In genomic region chr12:62915130-62915529, GRCh38 we compare ENCODE assay signal across 21 cellular contexts. TPM values are rescaled to one million over a fixed set of nuclear protein-coding genes. Genes with fewer than 3 reads are reported as not detected.
DNase-seq lines count a peak whose midpoint lies in the region; ATAC-seq and TF ChIP-seq lines count a peak whose summit lies in the region.
"Had no signal": no experiment of that assay in that cellular context is flagged by ENCODE, and none has a peak within 500 bp of the region (broad histone marks: within the 10 kb centered on the region; RNA-seq: fewer than 3 reads in every experiment).

No MANE protein-coding gene starts in this region.

- intact Hi-C loops in Right ventricle myocardium superior (cut with DNase I) (no loop called here), left ventricle myocardium superior (cut with micrococcal nuclease) (no loop called here)

- no peak for TF ChIP-seq CTCF in right atrium auricular region (IDR thresholded peaks at IDR 0.05)

- no peak overlapping the region for H3K4me3 ChIP-seq in right atrium auricular region
- H3K4me3 ChIP-seq: A549; BLaER1 treated with 17β-estradiol and CSF1 and Interleukin-3, amounts not matched to agents 10 nM and 100 nM; GM12878; SJCRH30 had no signal

- no peaks in the 10 kb centered on the region for H3K36me3 ChIP-seq in right atrium auricular region
- H3K36me3 ChIP-seq: BLaER1 treated with 17β-estradiol and CSF1 and Interleukin-3, amounts not matched to agents 10 nM and 100 nM; SJCRH30 had no signal

- H3K27ac ChIP-seq in right atrium auricular region (no peak overlapping the region), substantia nigra (ENCODE audit: low read depth, low read length, poor library complexity, severe bottlenecking) (peak overlapping the region; percentile 49)
- H3K27ac ChIP-seq: A549, SJCRH30 had no signal

- DNase-seq in Right ventricle myocardium superior, result peak; percentile 55
- no peak for DNase-seq in right atrium auricular region (ENCODE audit: low spot score)
- peak; percentile 54 for DNase-seq in cerebellum (ENCODE audit: low spot score)
- peak; percentile 55 for DNase-seq in left ventricle myocardium superior
- DNase-seq in substantia nigra (lab: John Stamatoyannopoulos, UW), result peak in 6 of 49 donors; percentile 7 to 37 (median 22)
- no peak for DNase-seq in NCI-H510A (lab: John Stamatoyannopoulos, UW)
- no peak for DNase-seq in activated T-cell treated with anti-CD3 and anti-CD28 coated beads, Interleukin-2, amount 50 U/mL, for 48 hours
- DNase-seq: CD8-positive, alpha-beta memory T cell; DND-41; GDM1; GOT3; NCI-H1436 treated with DMSO at 0.1 percent for 48 hours; NCI-H2081 treated with DMSO at 0.1 percent for 48 hours; NCI-H2227 treated with DMSO at 0.1 percent for 48 hours; NCI-H526; NK-92 treated with Interleukin-12 subunit alpha and Interleukin-12 subunit beta, amount 100 ng/mL, for 24 hours; SJCRH30 had no signal

- H3K4me1 ChIP-seq in right atrium auricular region, result peaks cover 0 to 7% of the 10 kb centered on the region in 2 donors

- H3K9me3 ChIP-seq in right atrium auricular region, result no peaks in the 10 kb centered on the region
- H3K9me3 ChIP-seq: A549; BLaER1 treated with 17β-estradiol and CSF1 and Interleukin-3, amounts not matched to agents 10 nM and 100 nM; SJCRH30 had no signal

- peak; percentile 90 for ATAC-seq in Right ventricle myocardium superior (ENCODE audit: poor library complexity)
- ATAC-seq in left ventricle myocardium superior, result peak; percentile 84
- no peak for ATAC-seq in GM19455 (IDR thresholded peaks at IDR 0.05; ENCODE audit: unreplicated experiment)
- ATAC-seq: A549, GM12878 had no signal

- no peaks in the 10 kb centered on the region for H3K27me3 ChIP-seq in right atrium auricular region
- H3K27me3 ChIP-seq: BLaER1 treated with 17β-estradiol and CSF1 and Interleukin-3, amounts not matched to agents 10 nM and 100 nM; SJCRH30 had no signal

RNA-seq across cellular contexts. Expression of gene PPM1H, which starts 19.8 kb away (rescaled TPM):
- total RNA-seq in Right ventricle myocardium superior (6.5 TPM), right atrium auricular region (1 to 10 TPM; 3.1 to 5.0 TPM), cerebellum (26.5 TPM), left ventricle myocardium superior (8.5 TPM)

Comparison
In these comparisons a context has a peak if more than half of its experiments do, and no peak if none do; other contexts are left out.
1. DNase-seq: peak in Right ventricle myocardium superior (single experiment), cerebellum (single experiment) and left ventricle myocardium superior (single experiment); none in right atrium auricular region (single experiment), NCI-H510A (single experiment) and activated T-cell treated with anti-CD3 and anti-CD28 coated beads, Interleukin-2, amount 50 U/mL, for 48 hours (0 of 2).